In the genomic region with DNA sequence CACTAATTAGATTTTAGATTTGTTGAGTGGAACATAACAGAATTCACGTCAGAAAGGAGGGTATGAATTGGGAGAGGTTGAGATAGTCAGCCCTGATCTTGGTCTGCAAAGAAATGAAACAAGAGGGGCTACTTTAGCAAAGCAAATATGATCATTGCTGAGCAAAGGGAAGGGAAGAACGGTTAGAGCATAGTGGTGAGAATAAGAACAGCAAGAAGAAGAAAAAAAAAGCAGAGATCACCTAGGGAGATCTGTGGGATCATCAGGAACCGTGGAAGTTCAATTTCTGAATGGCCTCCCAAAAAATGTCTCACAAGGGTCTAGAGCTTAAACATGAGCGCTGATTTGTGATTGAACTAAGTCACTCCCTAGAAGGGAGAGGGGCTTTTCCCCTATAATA, we compare ENCODE assay signal across 30 cellular contexts.
"Had no signal": no experiment of that assay in that cellular context is flagged by ENCODE, and none has a peak within 500 bp of the region (broad histone marks: within the 10 kb centered on the region; RNA-seq: fewer than 3 reads in every experiment).

No MANE protein-coding gene starts in this region.

- FAIRE-seq: islet of Langerhans, urothelium cell line had no signal

- H3K4me1 Mint-ChIP-seq: mesothelial cell of epicardium; naive B cell; neural progenitor cell; stimulated activated naive B cell treated with anti-CD40 and anti-IgM and Interleukin-4, amounts not matched to agents 10 μg/mL and 1 μg/mL and 100 μg/mL, for 72 hours had no signal

- H3K4me3 ChIP-seq: dorsolateral prefrontal cortex, gastrocnemius medialis, heart left ventricle, left lung, mucosa of descending colon, neural progenitor cell, prostate gland, right atrium auricular region, sigmoid colon, skin epidermis, thoracic aorta, tibial nerve, upper lobe of left lung had no signal

- H3K4me1 ChIP-seq: gastrocnemius medialis, left lung, prostate gland, sigmoid colon, tibial nerve, upper lobe of left lung had no signal

- H2AFZ ChIP-seq: neural progenitor cell had no signal

- H3K36me3 Mint-ChIP-seq: mesothelial cell of epicardium; naive B cell; natural killer cell treated with Interleukin-12 subunit alpha and Interleukin-12 subunit beta and Interleukin-15 and Interleukin-18, amount 100 ng/mL, for 72 hours; neural progenitor cell; stimulated activated naive B cell treated with anti-CD40 and anti-IgM and Interleukin-4, amounts not matched to agents 10 μg/mL and 1 μg/mL and 100 μg/mL, for 72 hours had no signal

- DNase-seq: cortex of kidney; dorsolateral prefrontal cortex; effector CD4-positive, alpha-beta T cell; foreskin fibroblast; gastrocnemius medialis; heart left ventricle; hippocampal formation; left cardiac atrium; left lung; mesenchymal stem cell; mucosa of descending colon; naive B cell; sigmoid colon; stimulated activated CD4-positive, alpha-beta T cell treated with anti-CD3 and anti-CD28 coated beads, Interleukin-15, amount 100 ng/mL, for 24 hours; stimulated activated CD4-positive, alpha-beta T cell treated with anti-CD3 and anti-CD28 coated beads, Interleukin-2, amount 100 ng/mL, for 48 hours; stimulated activated naive B cell treated with anti-CD40 and anti-IgM and Interleukin-4, amounts not matched to agents 10 μg/mL and 1 μg/mL and 100 μg/mL, for 72 hours; upper lobe of left lung had no signal

- H3K27me3 ChIP-seq: gastrocnemius medialis, heart left ventricle, left lung, neural progenitor cell, right atrium auricular region, sigmoid colon, tibial nerve, upper lobe of left lung had no signal

- ATAC-seq: esophagus mucosa; gastrocnemius medialis; heart left ventricle; left cardiac atrium; left lung; mucosa of descending colon; natural killer cell treated with Interleukin-12 subunit alpha and Interleukin-12 subunit beta and Interleukin-15 and Interleukin-18, amount 100 ng/mL, for 72 hours; stimulated activated naive B cell treated with anti-CD40 and anti-IgM and Interleukin-4, amounts not matched to agents 10 μg/mL and 1 μg/mL and 100 μg/mL, for 72 hours had no signal

- H3K27ac ChIP-seq: dorsolateral prefrontal cortex, epithelial cell of prostate, gastrocnemius medialis, heart left ventricle, left lung, neural progenitor cell, prostate gland, right atrium auricular region, sigmoid colon, skin epidermis, thoracic aorta, tibial nerve, upper lobe of left lung had no signal

- H3K4me2 ChIP-seq: neural progenitor cell had no signal

- H3K36me3 ChIP-seq: gastrocnemius medialis, heart left ventricle, left lung, neural progenitor cell, prostate gland, right atrium auricular region, sigmoid colon, thoracic aorta, tibial nerve, upper lobe of left lung had no signal

- H3K27ac Mint-ChIP-seq: mesothelial cell of epicardium; naive B cell; natural killer cell treated with Interleukin-12 subunit alpha and Interleukin-12 subunit beta and Interleukin-15 and Interleukin-18, amount 100 ng/mL, for 72 hours; neural progenitor cell; stimulated activated naive B cell treated with anti-CD40 and anti-IgM and Interleukin-4, amounts not matched to agents 10 μg/mL and 1 μg/mL and 100 μg/mL, for 72 hours; stimulated activated naive CD8-positive, alpha-beta T cell treated with anti-CD3 and anti-CD28 coated beads, Interleukin-15, Interleukin-2, amounts not matched to agents 100 ng/mL and 50 ng/mL, for 24 hours had no signal

- H3K27me3 Mint-ChIP-seq: naive B cell had no signal

- H3K9me3 Mint-ChIP-seq: mesothelial cell of epicardium; naive B cell; natural killer cell treated with Interleukin-12 subunit alpha and Interleukin-12 subunit beta and Interleukin-15 and Interleukin-18, amount 100 ng/mL, for 72 hours; neural progenitor cell; stimulated activated naive B cell treated with anti-CD40 and anti-IgM and Interleukin-4, amounts not matched to agents 10 μg/mL and 1 μg/mL and 100 μg/mL, for 72 hours; stimulated activated naive CD8-positive, alpha-beta T cell treated with anti-CD3 and anti-CD28 coated beads, Interleukin-15, Interleukin-2, amounts not matched to agents 100 ng/mL and 50 ng/mL, for 24 hours had no signal

- H3K4me3 Mint-ChIP-seq: mesothelial cell of epicardium; naive B cell; natural killer cell treated with Interleukin-12 subunit alpha and Interleukin-12 subunit beta and Interleukin-15 and Interleukin-18, amount 100 ng/mL, for 72 hours; neural progenitor cell; stimulated activated naive B cell treated with anti-CD40 and anti-IgM and Interleukin-4, amounts not matched to agents 10 μg/mL and 1 μg/mL and 100 μg/mL, for 72 hours; stimulated activated naive CD8-positive, alpha-beta T cell treated with anti-CD3 and anti-CD28 coated beads, Interleukin-15, Interleukin-2, amounts not matched to agents 100 ng/mL and 50 ng/mL, for 24 hours had no signal
